In genomic region chr5:119655081-119655480, GRCh38 we compare ENCODE assay signal across 19 cellular contexts. TPM values are rescaled to one million over a fixed set of nuclear protein-coding genes. Genes with fewer than 3 reads are reported as not detected.
DNase-seq lines count a peak whose midpoint lies in the region; ATAC-seq lines count a peak whose summit lies in the region.
"Had no signal": no experiment of that assay in that cellular context is flagged by ENCODE, and none has a peak within 500 bp of the region (broad histone marks: within the 10 kb centered on the region; RNA-seq: fewer than 3 reads in every experiment).

No MANE protein-coding gene starts in this region.

- ATAC-seq in left ventricle myocardium superior, result no peak
- ATAC-seq: left colon had no signal

- intact Hi-C loops in left ventricle myocardium superior (cut with micrococcal nuclease), result no loop called here

- DNase-seq in EL, result peak; percentile 6
- peak; percentile 50 for DNase-seq in NCI-H460 (ENCODE audit: extremely low read depth, low read depth)
- DNase-seq in amniotic epithelial cell (ENCODE audit: low read depth), result peak; percentile 50
- DNase-seq in iris pigment epithelial cell (ENCODE audit: low read depth), result peak; percentile 47
- no peak for DNase-seq in left ventricle myocardium superior
- no peak for DNase-seq in activated effector memory CD4-positive, alpha-beta T cell treated with anti-CD3 and anti-CD28 coated beads, Interleukin-2, amount 50 U/mL, for 16 hours
- DNase-seq in iPS-NIHi11 (ENCODE audit: low spot score), result no peak
- no peak for DNase-seq in activated CD4-positive, alpha-beta T cell treated with anti-CD3 and anti-CD28 coated beads, Interleukin-2, amount 50 U/mL, for 4 hours
- DNase-seq: activated CD4-positive, alpha-beta T cell treated with anti-CD3 and anti-CD28 coated beads, Interleukin-2, amount 50 U/mL, for 1 hour; activated naive CD4-positive, alpha-beta T cell treated with anti-CD3 and anti-CD28 coated beads, Interleukin-2, amount 50 U/mL, for 16 hours; left colon; NCI-H1105 treated with DMSO at 0.1 percent for 48 hours; NCI-H2227 treated with DMSO at 0.1 percent for 48 hours; stimulated activated CD4-positive, alpha-beta T cell treated with anti-CD3 and anti-CD28 coated beads, Interleukin-4, amount 100 ng/mL, for 1 hour had no signal

RNA-seq across cellular contexts. Expression of gene FAM170A, which starts 25.7 kb away (rescaled TPM):
- total RNA-seq in NCI-H460 (2014; rRNA removed; shearing (Covaris generic)), result not detected in 2 replicates
- not detected in 2 replicates for polyA plus RNA-seq in NCI-H460 (2014; cell fraction: nucleus; rRNA removed)
- total RNA-seq in left ventricle myocardium superior, result not detected
- total RNA-seq: fibroblast of lung, left colon, mucosa of gallbladder, osteoblast, skeletal muscle tissue, temporal lobe had no signal
- polyA plus RNA-seq: fibroblast of lung had no signal

Comparison
In these comparisons a context has a peak if more than half of its experiments do, and no peak if none do; other contexts are left out.
1. DNase-seq: peak in EL (single experiment), NCI-H460 (single experiment), amniotic epithelial cell (single experiment) and iris pigment epithelial cell (single experiment); none in left ventricle myocardium superior (single experiment), activated effector memory CD4-positive, alpha-beta T cell treated with anti-CD3 and anti-CD28 coated beads, Interleukin-2, amount 50 U/mL, for 16 hours (single experiment), iPS-NIHi11 (single experiment) and activated CD4-positive, alpha-beta T cell treated with anti-CD3 and anti-CD28 coated beads, Interleukin-2, amount 50 U/mL, for 4 hours (0 of 2).